7 cellular contexts compared by ENCODE assay signal in the genomic region with DNA sequence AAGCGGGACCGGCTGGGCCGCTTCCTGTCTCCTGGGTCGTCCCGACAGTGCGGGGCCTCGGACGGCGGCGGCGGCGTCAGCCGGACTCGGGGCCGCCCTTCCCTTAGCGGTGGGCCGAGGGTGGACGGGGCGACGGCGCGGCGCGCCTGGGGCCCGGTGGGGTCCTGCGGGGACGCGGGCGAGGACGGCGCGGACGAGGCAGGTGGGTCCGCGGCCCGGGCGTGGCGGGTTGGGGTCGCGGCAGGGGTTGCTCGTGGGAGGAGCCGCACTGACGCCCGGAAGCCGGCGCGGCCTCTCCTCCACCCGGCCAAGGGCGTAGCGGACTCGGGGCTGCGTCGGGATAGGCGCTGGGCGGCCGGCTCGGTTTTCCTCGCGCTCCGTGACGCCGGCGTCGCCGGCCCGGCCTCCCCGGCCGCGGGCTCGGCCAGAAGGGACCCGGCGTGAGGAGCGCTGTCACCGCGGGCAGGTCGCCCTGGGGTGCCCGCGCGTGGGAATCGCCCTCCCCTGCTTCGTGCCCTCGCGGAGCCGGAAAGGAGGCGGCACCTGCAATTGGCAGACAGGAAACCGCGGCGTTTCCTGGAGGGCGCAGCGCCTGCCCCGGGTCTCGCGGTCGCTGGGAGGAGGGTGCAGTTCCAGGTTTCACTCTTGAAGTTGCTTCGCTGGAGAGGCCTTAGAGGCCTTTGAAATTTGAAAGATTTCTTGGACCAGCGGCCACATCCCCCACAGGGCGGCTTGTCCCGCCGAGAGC. TPM values are rescaled to one million over a fixed set of nuclear protein-coding genes. Genes with fewer than 3 reads are reported as not detected.
DNase-seq lines count a peak whose midpoint lies in the region; ATAC-seq and TF ChIP-seq lines count a peak whose summit lies in the region.

No MANE protein-coding gene starts in this region.

- ATAC-seq in GM18498 (IDR thresholded peaks at IDR 0.05; ENCODE audit: unreplicated experiment): peak; percentile 40
- peak; percentile 27 for ATAC-seq in HG02588 (IDR thresholded peaks at IDR 0.05; ENCODE audit: unreplicated experiment)
- ATAC-seq in naive B cell (ENCODE audit: low read depth in 2 of 2): peak; percentile 68

- H3K4me1 ChIP-seq in stomach: peaks cover 30 to 75% (median 52%) of the 10 kb centered on the region in 4 donors

- no peaks in the 10 kb centered on the region for H3K9me3 ChIP-seq in stomach

- H3K36me3 Mint-ChIP-seq in naive B cell: peaks cover 0 to 7% of the 10 kb centered on the region in 2 donors

- H3K4me1 Mint-ChIP-seq in naive B cell: peaks cover 24 to 29% (median 27%) of the 10 kb centered on the region in 3 donors

- no peak for TF ChIP-seq CTCF in stomach (IDR thresholded peaks at IDR 0.05)

- 0% methylated on average over 3 to 98 of the region's 99 CpGs for WGBS in stomach, 5 donors

- DNase-seq in NOMO-1 (lab: John Stamatoyannopoulos, UW; ENCODE audit: unreplicated experiment in 2 of 2) (peak; percentile 70 to 84), erythroblast (lab: John Stamatoyannopoulos, UW) (peak; percentile 62 to 71), naive B cell (peak; percentile 89), stomach (peak; percentile 70)
- peak; percentile 89 for DNase-seq in activated CD8-positive, alpha-beta memory T cell treated with anti-CD3 and anti-CD28 coated beads, Interleukin-2, amount 50 U/mL, for 48 hours

- TF ChIP-seq EP300 in stomach (IDR thresholded peaks at IDR 0.05): no peak

- H3K4me3 Mint-ChIP-seq in naive B cell: peak overlapping the region; percentile 74 to 95 (median 90)

- peaks cover 10 to 44% (median 41%) of the 10 kb centered on the region in 4 donors for H3K36me3 ChIP-seq in stomach

- TF ChIP-seq POLR2A in erythroblast (IDR thresholded peaks at IDR 0.05; ENCODE audit: low read length) (no peak), stomach (IDR thresholded peaks at IDR 0.05) (no peak)

- no peaks in the 10 kb centered on the region for H3K27me3 ChIP-seq in stomach

- peak overlapping the region; percentile 92 to 99 (median 96) for H3K27ac ChIP-seq in stomach

- peak overlapping the region; percentile 66 to 91 (median 78) for H3K4me3 ChIP-seq in stomach

- no peaks in the 10 kb centered on the region for H3K27me3 Mint-ChIP-seq in naive B cell

- H3K27ac Mint-ChIP-seq in naive B cell: peak overlapping the region; percentile 58 to 98 (median 80)

- intact Hi-C loops in stomach (cut with DNase I; ENCODE audit: low total_unique reads): no loop called here

- no peaks in the 10 kb centered on the region for H3K9me3 Mint-ChIP-seq in naive B cell

RNA-seq across cellular contexts. Expression of a gene that starts 0.5 kb away (rescaled TPM):
- polyA plus RNA-seq in naive B cell (ENCODE audit: low read depth in 6 of 6) (10 to 100 TPM in 2 of 6 donors, 1 to 10 TPM in 3, under 1 TPM in 1; 0.22 to 32.6 (median 8.3) TPM), stomach (10 to 100 TPM; 11.0 to 24.5 (median 13.6) TPM)
- total RNA-seq in stomach: 100 to 1,000 TPM in 3 of 5 donors, 10 to 100 TPM in 2; 27.2 to 418 (median 105) TPM

RNA-seq across cellular contexts. Expression of a gene that starts 1.1 kb away (rescaled TPM):
- polyA plus RNA-seq in naive B cell (ENCODE audit: low read depth in 6 of 6) (under 1 TPM in 5 of 6 donors, not detected in 1; 0.14 to 0.88 (median 0.51) TPM), stomach (10 to 100 TPM in 2 of 3 donors, 1 to 10 TPM in 1; 6.3 to 23.7 (median 11.4) TPM)
- total RNA-seq in stomach: 10 to 100 TPM in 2 of 5 donors, 1 to 10 TPM in 3; 2.7 to 43.2 (median 4.3) TPM

RNA-seq across cellular contexts. Expression of a gene that starts 20.3 kb away (rescaled TPM):
- 10 to 100 TPM in 1 of 6 donors, 1 to 10 TPM in 5; 5.9 to 18.8 (median 8.6) TPM for polyA plus RNA-seq in naive B cell (ENCODE audit: low read depth in 6 of 6)
- total RNA-seq in stomach: 10 to 100 TPM in 3 of 5 donors, 1 to 10 TPM in 1, not detected in 1; 9.7 to 41.4 (median 32.3) TPM
- 10 to 100 TPM; 10.6 to 12.8 (median 12.2) TPM for polyA plus RNA-seq in stomach

RNA-seq across cellular contexts. Expression of a gene that starts 35.3 kb away (rescaled TPM):
- polyA plus RNA-seq in naive B cell (ENCODE audit: low read depth in 6 of 6) (10 to 100 TPM; 16.7 to 27.7 (median 19.6) TPM), stomach (100 to 1,000 TPM in 1 of 3 donors, 10 to 100 TPM in 2; 60.0 to 106 (median 67.1) TPM)
- total RNA-seq in stomach: 100 to 1,000 TPM in 3 of 5 donors, 10 to 100 TPM in 2; 40.9 to 256 (median 133) TPM

Comparison
In these comparisons a context has a peak if more than half of its experiments do, and no peak if none do; other contexts are left out.
1. Peak in every context shown above with its lines: DNase-seq, ATAC-seq, H3K4me3 ChIP-seq and H3K27ac ChIP-seq.